Comparison of ENCODE assay signal across 26 cellular contexts in the genomic region with DNA sequence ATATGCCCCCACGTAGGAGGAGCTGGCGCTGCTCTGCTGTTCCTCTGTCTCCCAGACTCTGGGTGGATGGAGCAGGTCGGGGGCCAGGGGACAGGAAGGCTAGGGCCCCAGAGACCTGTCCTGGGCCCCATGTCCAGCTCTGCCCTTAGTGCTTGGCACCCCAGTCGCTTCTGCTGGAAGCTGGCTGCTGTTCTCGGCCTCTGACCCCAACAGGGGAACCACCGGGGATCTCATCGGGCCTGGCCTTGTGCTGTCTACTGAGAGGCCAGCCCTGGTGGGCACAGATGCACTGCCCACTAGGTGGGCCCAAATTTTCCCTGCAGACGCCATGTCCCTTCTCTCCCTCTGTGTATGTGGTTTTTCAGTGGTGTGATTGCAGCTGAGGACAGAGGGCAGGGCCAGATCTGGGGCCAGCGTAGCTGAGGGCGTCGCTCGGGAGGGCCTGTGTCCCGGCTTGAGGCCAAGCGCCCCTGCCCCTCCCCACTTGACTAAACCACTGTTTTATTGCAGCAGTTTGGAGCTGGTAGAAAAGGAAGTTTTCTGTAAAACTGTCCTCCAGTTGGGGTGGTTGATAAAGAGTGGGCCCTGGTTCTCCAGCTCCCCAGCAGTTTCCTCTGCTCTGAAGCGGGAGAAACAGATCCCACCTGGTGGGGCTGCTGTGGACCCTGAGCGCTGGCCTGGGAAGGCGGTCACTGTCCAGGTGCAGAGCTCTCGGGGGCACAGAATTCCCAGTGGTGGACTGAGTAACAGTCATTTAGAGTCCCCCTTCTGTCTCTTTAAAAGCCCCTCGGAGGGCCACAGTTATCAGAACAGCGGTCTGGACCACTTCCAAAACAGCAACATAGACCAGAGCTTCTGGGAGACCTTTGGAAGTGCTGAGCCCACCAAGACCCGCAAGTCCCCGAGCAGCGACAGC. TPM values are rescaled to one million over a fixed set of nuclear protein-coding genes. Genes with fewer than 3 reads are reported as not detected.
"Had no signal": no experiment of that assay in that cellular context is flagged by ENCODE, and none has a peak within 500 bp of the region (broad histone marks: within the 10 kb centered on the region; RNA-seq: fewer than 3 reads in every experiment).

No MANE protein-coding gene starts in this region.

- H3K4me3 Mint-ChIP-seq: activated CD8-positive, alpha-beta memory T cell treated with anti-CD3 and anti-CD28 coated beads, Interleukin-2, amount 10 ng/mL, durations not matched to agents 7 days and 5 days; activated naive CD4-positive, alpha-beta T cell treated with anti-CD3 and anti-CD28 coated beads for 36 hours; activated naive CD8-positive, alpha-beta T cell treated with anti-CD3 and anti-CD28 coated beads for 36 hours; activated T-cell treated with anti-CD3 and anti-CD28 coated beads, Interleukin-2, amount 50 U/mL, for 4 hours; WTC11 had no signal

- H3K4me1 Mint-ChIP-seq: activated naive CD8-positive, alpha-beta T cell treated with anti-CD3 and anti-CD28 coated beads for 36 hours had no signal

- H3K9me3 Mint-ChIP-seq: activated naive CD4-positive, alpha-beta T cell treated with anti-CD3 and anti-CD28 coated beads for 36 hours; activated naive CD8-positive, alpha-beta T cell treated with anti-CD3 and anti-CD28 coated beads for 36 hours; activated T-cell treated with anti-CD3 and anti-CD28 coated beads, Interleukin-2, amount 50 U/mL, for 4 hours; WTC11 had no signal

- H3K9me3 ChIP-seq: breast epithelium, SJCRH30, SK-N-SH had no signal

- H3K36me3 ChIP-seq: breast epithelium had no signal

- FAIRE-seq: RCC 7860 had no signal

- H3K4me3 ChIP-seq: breast epithelium, SJCRH30 had no signal

- H3K4me2 ChIP-seq: SK-N-SH had no signal

- H3K9ac ChIP-seq: SK-N-SH had no signal

- ATAC-seq: activated CD8-positive, alpha-beta memory T cell treated with anti-CD3 and anti-CD28 coated beads, Interleukin-2, amount 10 ng/mL, durations not matched to agents 7 days and 5 days; activated T-cell treated with anti-CD3 and anti-CD28 coated beads, Interleukin-2, amount 50 U/mL, for 4 hours; WTC11 had no signal

- H3K27ac ChIP-seq: breast epithelium, SJCRH30 had no signal

- H3K36me3 Mint-ChIP-seq: activated CD8-positive, alpha-beta memory T cell treated with anti-CD3 and anti-CD28 coated beads, Interleukin-2, amount 10 ng/mL, durations not matched to agents 7 days and 5 days; activated naive CD8-positive, alpha-beta T cell treated with anti-CD3 and anti-CD28 coated beads for 36 hours had no signal

- H3K27me3 ChIP-seq: breast epithelium, SJCRH30 had no signal

- H3K27me3 Mint-ChIP-seq: activated CD8-positive, alpha-beta memory T cell treated with anti-CD3 and anti-CD28 coated beads, Interleukin-2, amount 10 ng/mL, durations not matched to agents 7 days and 5 days; activated naive CD8-positive, alpha-beta T cell treated with anti-CD3 and anti-CD28 coated beads for 36 hours had no signal

- DNase-seq: activated CD4-positive, alpha-beta T cell treated with anti-CD3 and anti-CD28 coated beads for 48 hours; activated CD4-positive, alpha-beta T cell treated with anti-CD3 and anti-CD28 coated beads, Interleukin-2, amount 50 U/mL, for 48 hours; activated CD4-positive, CD25-positive, alpha-beta regulatory T cell treated with anti-CD3 and anti-CD28 coated beads, Interleukin-2, amount 50 U/mL, for 72 hours; activated CD8-positive, alpha-beta memory T cell treated with anti-CD3 and anti-CD28 coated beads, Interleukin-2, amount 10 ng/mL, durations not matched to agents 7 days and 5 days; activated effector memory CD4-positive, alpha-beta T cell treated with anti-CD3 and anti-CD28 coated beads, Interleukin-2, amount 50 U/mL, for 16 hours; activated naive CD4-positive, alpha-beta T cell treated with anti-CD3 and anti-CD28 coated beads for 36 hours; activated naive CD8-positive, alpha-beta T cell treated with anti-CD3 and anti-CD28 coated beads for 36 hours; activated T-cell treated with anti-CD3 and anti-CD28 coated beads, Interleukin-2, amount 50 U/mL, for 4 hours; caudate nucleus; MM.1S; NCI-H1105; NCI-H1436; NCI-H1694 treated with DMSO at 0.1 percent for 48 hours; NCI-H2029 treated with DMSO at 0.1 percent for 48 hours; NCI-H510A treated with DMSO at 0.1 percent for 48 hours; NCI-H69; NK-92 treated with Interleukin-12 subunit alpha and Interleukin-12 subunit beta, amount 100 ng/mL, for 24 hours; SJCRH30; SK-N-SH; T-helper 1 cell had no signal

- H3K27ac Mint-ChIP-seq: activated CD8-positive, alpha-beta memory T cell treated with anti-CD3 and anti-CD28 coated beads, Interleukin-2, amount 10 ng/mL, durations not matched to agents 7 days and 5 days; activated naive CD4-positive, alpha-beta T cell treated with anti-CD3 and anti-CD28 coated beads for 36 hours; activated naive CD8-positive, alpha-beta T cell treated with anti-CD3 and anti-CD28 coated beads for 36 hours; WTC11 had no signal

- H3K4me1 ChIP-seq: breast epithelium, SJCRH30 had no signal

RNA-seq across cellular contexts. Expression of gene COL20A1, which starts 5.9 kb away (rescaled TPM):
- total RNA-seq: activated CD8-positive, alpha-beta memory T cell treated with anti-CD3 and anti-CD28 coated beads, Interleukin-2, amount 10 ng/mL, durations not matched to agents 7 days and 5 days; activated T-cell treated with anti-CD3 and anti-CD28 coated beads, Interleukin-2, amount 50 U/mL, for 4 hours; breast epithelium; SJCRH30; T-helper 2 cell treated with Interferon-gamma antibody and Interleukin-4, amounts not matched to agents 100 ng/mL and 5 ng/mL, for 36 hours had no signal
- polyA plus RNA-seq: adipose tissue, SK-N-SH had no signal

RNA-seq across cellular contexts. Expression of gene NKAIN4, which starts 32.8 kb away (rescaled TPM):
- total RNA-seq: activated CD8-positive, alpha-beta memory T cell treated with anti-CD3 and anti-CD28 coated beads, Interleukin-2, amount 10 ng/mL, durations not matched to agents 7 days and 5 days; activated naive CD4-positive, alpha-beta T cell treated with anti-CD3 and anti-CD28 coated beads for 36 hours; activated naive CD8-positive, alpha-beta T cell treated with anti-CD3 and anti-CD28 coated beads for 36 hours; activated T-cell treated with anti-CD3 and anti-CD28 coated beads, Interleukin-2, amount 50 U/mL, for 4 hours; breast epithelium; T-helper 2 cell treated with Interferon-gamma antibody and Interleukin-4, amounts not matched to agents 100 ng/mL and 5 ng/mL, for 36 hours had no signal
- polyA plus RNA-seq: SK-N-SH had no signal

RNA-seq across cellular contexts. Expression of gene BIRC7, which starts 51.3 kb away (rescaled TPM):
- total RNA-seq: activated CD8-positive, alpha-beta memory T cell treated with anti-CD3 and anti-CD28 coated beads, Interleukin-2, amount 10 ng/mL, durations not matched to agents 7 days and 5 days; activated naive CD4-positive, alpha-beta T cell treated with anti-CD3 and anti-CD28 coated beads for 36 hours; activated T-cell treated with anti-CD3 and anti-CD28 coated beads, Interleukin-2, amount 50 U/mL, for 4 hours; cerebellum; T-helper 2 cell treated with Interferon-gamma antibody and Interleukin-4, amounts not matched to agents 100 ng/mL and 5 ng/mL, for 36 hours had no signal
- polyA plus RNA-seq: adipose tissue, SK-N-SH had no signal
